8 cellular contexts compared by ENCODE assay signal in genomic region chr19:38559428-38560401, GRCh38. TPM values are rescaled to one million over a fixed set of nuclear protein-coding genes. Genes with fewer than 3 reads are reported as not detected.
A peak's percentile ranks its signal among the peaks of the same experiment; 100 is the strongest.
DNase-seq lines count a peak whose midpoint lies in the region; ATAC-seq and TF ChIP-seq lines count a peak whose summit lies in the region.

No MANE protein-coding gene starts in this region.

- H3K4me3 ChIP-seq in ascending aorta (no peak overlapping the region), hepatocyte (no peak overlapping the region)

- peak; percentile 72 for ATAC-seq in GM19463 (IDR thresholded peaks at IDR 0.05; ENCODE audit: unreplicated experiment)
- ATAC-seq in HG03460 (IDR thresholded peaks at IDR 0.05; ENCODE audit: unreplicated experiment): peak; percentile 64

- H3K9me3 Mint-ChIP-seq in MCF 10A (ENCODE audit: unreplicated experiment): no peaks in the 10 kb centered on the region

- CTCF ChIA-PET in MCF 10A (lab: Yijun Ruan, JAX): interaction anchor here (0.6 to 1.0 kb wide), 2 partner anchors 74 to 77 kb away, joined by 3 to 8 read pairs; no protein-coding TSS in a partner anchor

- peak; percentile 11 for DNase-seq in EH (ENCODE audit: low read depth)
- peak; percentile 87 for DNase-seq in MCF 10A (ENCODE audit: unreplicated experiment)
- no peak for DNase-seq in COLO829 (ENCODE audit: low spot score)
- DNase-seq in ascending aorta (ENCODE audit: low spot score in 2 of 2): no peak
- no peak for DNase-seq in nucleus accumbens (lab: John Stamatoyannopoulos, UW)
- DNase-seq in hepatocyte (ENCODE audit: low spot score): no peak

- peaks cover 2% of the 10 kb centered on the region for H3K27me3 ChIP-seq in ascending aorta
- H3K27me3 ChIP-seq in hepatocyte: peaks cover 2% of the 10 kb centered on the region

- H3K79me2 ChIP-seq in hepatocyte: no peaks in the 10 kb centered on the region

- intact Hi-C loops in MCF 10A (cut with micrococcal nuclease): loop anchor here (5.0 to 10.0 kb wide), 3 partner anchors 58 to 273 kb away; partner anchors contain the start of genes ECH1, EIF3K and MAP4K1
- intact Hi-C loops in ascending aorta (cut with DNase I): no loop called here

- H3K4me3 Mint-ChIP-seq in MCF 10A (ENCODE audit: unreplicated experiment): peak overlapping the region; percentile 10

- no peaks in the 10 kb centered on the region for H3K9me2 ChIP-seq in hepatocyte (replicated peaks; ENCODE audit: insufficient read depth)

- no peaks in the 10 kb centered on the region for H3K36me3 ChIP-seq in ascending aorta
- H3K36me3 ChIP-seq in hepatocyte (replicated peaks; ENCODE audit: insufficient read depth, low read depth): no peaks in the 10 kb centered on the region

- H3K4me1 Mint-ChIP-seq in MCF 10A (ENCODE audit: insufficient read depth, unreplicated experiment): peaks cover 28% of the 10 kb centered on the region

- H3K4me1 ChIP-seq in ascending aorta: no peaks in the 10 kb centered on the region
- no peaks in the 10 kb centered on the region for H3K4me1 ChIP-seq in hepatocyte (ENCODE audit: insufficient read depth)

- no peak overlapping the region for H3K4me2 ChIP-seq in hepatocyte

- H3K27ac ChIP-seq in ascending aorta (no peak overlapping the region), hepatocyte (no peak overlapping the region)

- H3K36me3 Mint-ChIP-seq in MCF 10A (ENCODE audit: insufficient read depth, unreplicated experiment): no peaks in the 10 kb centered on the region

- H3K9me3 ChIP-seq in ascending aorta (no peaks in the 10 kb centered on the region), hepatocyte (ENCODE audit: low read depth) (no peaks in the 10 kb centered on the region)

- H4K20me1 ChIP-seq in hepatocyte (ENCODE audit: insufficient read depth, poor library complexity, severe bottlenecking): no peaks in the 10 kb centered on the region

- no peak for TF ChIP-seq CTCF in MCF 10A (IDR thresholded peaks at IDR 0.05; ENCODE audit: unreplicated experiment)
- no peak for TF ChIP-seq CTCF in ascending aorta (IDR thresholded peaks at IDR 0.05)
- no peak for TF ChIP-seq CTCF in hepatocyte (IDR thresholded peaks at IDR 0.05; ENCODE audit: poor library complexity)

- POLR2A ChIA-PET in MCF 10A (lab: Yijun Ruan, JAX): interaction anchor here (1.0 to 4.2 kb wide), 8 partner anchors 10 to 98 kb away, joined by 3 to 19 read pairs (median 4); partner anchors contain the start of gene EIF3K

- H2AFZ ChIP-seq in hepatocyte: no peak overlapping the region

- H3K27me3 Mint-ChIP-seq in MCF 10A (ENCODE audit: insufficient read depth, unreplicated experiment): no peaks in the 10 kb centered on the region

- peak overlapping the region; percentile 82 for H3K27ac Mint-ChIP-seq in MCF 10A (ENCODE audit: low read depth, unreplicated experiment)

- 90% methylated on average over 13 of the region's 13 CpGs for WGBS in hepatocyte (ENCODE audit: low lambda C conversion rate, missing lambda C conversion rate)

- BruUV-seq in MCF 10A (replicated peaks; lab: Mats Ljungman, UMichigan): no TSS peak

RNA-seq across cellular contexts. Expression of gene MAP4K1, which starts 58.0 kb away (rescaled TPM):
- total RNA-seq in MCF 10A (2022): 0.56 and 1.9 TPM in 2 replicates
- 15.1 TPM for total RNA-seq in ascending aorta
- 0.57 and 0.96 TPM in 2 replicates for total RNA-seq in hepatocyte
- 2.6 and 4.5 TPM in 2 replicates for polyA plus RNA-seq in hepatocyte

RNA-seq across cellular contexts. Expression of gene EIF3K, which starts 59.3 kb away (rescaled TPM):
- 342 and 375 TPM in 2 replicates for total RNA-seq in MCF 10A (2022)
- 696 TPM for total RNA-seq in ascending aorta
- 309 and 354 TPM in 2 replicates for total RNA-seq in hepatocyte
- 170 and 171 TPM in 2 replicates for polyA plus RNA-seq in hepatocyte

Comparison
In these comparisons a context has a peak if more than half of its experiments do, and no peak if none do; other contexts are left out.
1. DNase-seq: peak in EH (single experiment) and MCF 10A (single experiment); none in COLO829 (single experiment), ascending aorta (0 of 2), nucleus accumbens (0 of 56) and hepatocyte (single experiment).